8 cellular contexts compared by ENCODE assay signal in genomic region chr6:29834564-29835436, GRCh38. TPM values are rescaled to one million over a fixed set of nuclear protein-coding genes. Genes with fewer than 3 reads are reported as not detected.
A peak's percentile ranks its signal among the peaks of the same experiment; 100 is the strongest.
DNase-seq lines count a peak whose midpoint lies in the region; ATAC-seq and TF ChIP-seq lines count a peak whose summit lies in the region.

No MANE protein-coding gene starts in this region.

- H4K20me1 ChIP-seq in OCI-LY3 (ENCODE audit: insufficient read depth, low read length), result no peaks in the 10 kb centered on the region

- 20 to 25% methylated on average over 16 of the region's 16 CpGs for WGBS in heart right ventricle, 2 donors

- peak in 5 of 8 donors; percentile 46 to 69 (median 52) for ATAC-seq in heart right ventricle
- ATAC-seq in GM19397 (IDR thresholded peaks at IDR 0.05; ENCODE audit: unreplicated experiment), result no peak

- no peak overlapping the region for H3K27ac ChIP-seq in OCI-LY3 (ENCODE audit: low read length)
- no peak overlapping the region for H3K27ac ChIP-seq in heart right ventricle

- no peaks in the 10 kb centered on the region for H3K36me3 ChIP-seq in OCI-LY3 (replicated peaks; ENCODE audit: low read depth, low read length)
- H3K36me3 ChIP-seq in heart right ventricle, result no peaks in the 10 kb centered on the region

- H3K4me3 ChIP-seq in OCI-LY3 (ENCODE audit: low read length) (no peak overlapping the region), heart right ventricle (no peak overlapping the region)

- H2AFZ ChIP-seq in OCI-LY3 (ENCODE audit: low read depth, low read length), result 0 out of 2 replicates have a peak overlapping the region, but pooled peaks have one; percentile 54

- peak; percentile 30 for DNase-seq in activated effector memory CD4-positive, alpha-beta T cell treated with Interleukin-2 at 50 U/mL for 16 hours
- peak in 1 of 2 donors; percentile 40 for DNase-seq in heart right ventricle
- peak; percentile 46 to 50 for DNase-seq in stimulated activated CD4-positive, alpha-beta T cell treated with anti-CD3 and anti-CD28 coated beads, Interleukin-1b, Interleukin-23, amount 100 ng/mL, for 4 hours (ENCODE audit: low read depth in 2 of 2)
- DNase-seq in NCI-H226, result no peak
- no peak for DNase-seq in HPDE6-E6E7 (ENCODE audit: extremely low spot score)

- H3K79me2 ChIP-seq in OCI-LY3 (ENCODE audit: low read length), result no peaks in the 10 kb centered on the region

- H3K27me3 ChIP-seq in OCI-LY3 (ENCODE audit: low read depth, low read length) (peaks cover 14% of the 10 kb centered on the region), heart right ventricle (peaks cover 0 to 89% (median 59%) of the 10 kb centered on the region in 7 donors)

- TF ChIP-seq CTCF in GM12873 (IDR thresholded peaks at IDR 0.05; ENCODE audit: insufficient read depth, low read depth, low read length, missing control alignments) (peak; percentile 80), OCI-LY3 (IDR thresholded peaks at IDR 0.05; ENCODE audit: low read depth, low read length) (peak; percentile 83), heart right ventricle (IDR thresholded peaks at IDR 0.05) (peak; percentile 73 to 96 (median 90))

- H3K4me1 ChIP-seq in OCI-LY3 (ENCODE audit: low read length) (peaks cover 3% of the 10 kb centered on the region; the same call in 1 of the 2 replicates), heart right ventricle (no peaks in the 10 kb centered on the region)

- H3K4me2 ChIP-seq in OCI-LY3 (ENCODE audit: low read length), result peak overlapping the region; percentile 41

- H3K9me3 ChIP-seq in OCI-LY3 (ENCODE audit: insufficient read depth, low read length) (no peaks in the 10 kb centered on the region), heart right ventricle (no peaks in the 10 kb centered on the region)

- H3K9ac ChIP-seq in OCI-LY3 (ENCODE audit: low read length), result no peak overlapping the region

- intact Hi-C loops in heart right ventricle (cut with DNase I), result loop anchor here in 9 of 10 donors (1.0 to 10.0 kb wide), 9 partner anchors 96 to 132 kb away; no protein-coding TSS in a partner anchor

RNA-seq across cellular contexts. Expression of gene HLA-G, which starts 7.2 kb away (rescaled TPM):
- total RNA-seq in heart right ventricle, result under 1 TPM in 3 of 10 donors, not detected in 7; 0.45 to 0.77 (median 0.65) TPM
- under 1 TPM in 1 of 2 donors, not detected in 1; 0.13 TPM for polyA plus RNA-seq in heart right ventricle

Comparison
In these comparisons a context has a peak if more than half of its experiments do, and no peak if none do; other contexts are left out.
1. DNase-seq: peak in activated effector memory CD4-positive, alpha-beta T cell treated with Interleukin-2 at 50 U/mL for 16 hours (single experiment) and stimulated activated CD4-positive, alpha-beta T cell treated with anti-CD3 and anti-CD28 coated beads, Interleukin-1b, Interleukin-23, amount 100 ng/mL, for 4 hours (2 of 2); none in NCI-H226 (single experiment) and HPDE6-E6E7 (single experiment).
2. Peak in every context shown above with its lines, with median percentiles within 50 percentile points of each other: CTCF ChIP-seq.